8 cellular contexts compared by ENCODE assay signal in genomic region chr2:45009928-45010705, GRCh38. TPM values are rescaled to one million over a fixed set of nuclear protein-coding genes. Genes with fewer than 3 reads are reported as not detected.
DNase-seq lines count a peak whose midpoint lies in the region; ATAC-seq and TF ChIP-seq lines count a peak whose summit lies in the region.

No MANE protein-coding gene starts in this region.

- TF ChIP-seq CTCF in fibroblast of lung (conservative IDR thresholded peaks at IDR 0.05 in 1 of 2, IDR thresholded peaks at IDR 0.05 in 1 of 2; ENCODE audit: low read depth in 1 of 2, low read length in 2 of 2) (no peak), nephron (IDR thresholded peaks at IDR 0.05; ENCODE audit: unreplicated experiment in 3 of 3) (no peak)

- H3K27ac Mint-ChIP-seq in nephron: peak overlapping the region; percentile 13 to 81 (median 81)

- H3K4me3 ChIP-seq in fibroblast of lung (replicated peaks in 1 of 4; ENCODE audit: control extremely low read depth in 1 of 4, insufficient read depth in 1 of 4, low read depth in 3 of 4, low read length in 4 of 4): peak overlapping the region; percentile 29 to 57 (median 44)

- peaks cover 92% of the 10 kb centered on the region for H3K27me3 ChIP-seq in fibroblast of lung (ENCODE audit: control insufficient read depth, insufficient read depth, low read length)

- DNase-seq in NCI-H146 (lab: John Stamatoyannopoulos, UW): peak; percentile 54
- DNase-seq in NCI-H146 treated with DMSO at 0.1 percent for 48 hours (lab: John Stamatoyannopoulos, UW; ENCODE audit: unreplicated experiment): no peak
- peak; percentile 52 for DNase-seq in SK-N-DZ (ENCODE audit: low spot score)
- peak; percentile 25 to 77 for DNase-seq in fibroblast of lung (ENCODE audit: low read depth in 2 of 2)
- no peak for DNase-seq in stimulated activated CD4-positive, alpha-beta T cell treated with anti-CD3 and anti-CD28 coated beads, Interleukin-2, amount 100 ng/mL, for 24 hours
- no peak for DNase-seq in UCSD-AML1 (lab: John Stamatoyannopoulos, UW; ENCODE audit: unreplicated experiment)

- H3K4me2 ChIP-seq in fibroblast of lung (ENCODE audit: extremely low read depth, insufficient read depth, low read length): peak overlapping the region; percentile 66

- peaks cover 52% of the 10 kb centered on the region for H3K4me1 Mint-ChIP-seq in nephron

- H2AFZ ChIP-seq in fibroblast of lung (ENCODE audit: low read length): peak overlapping the region; percentile 41

- peaks cover 3% of the 10 kb centered on the region for H3K4me1 ChIP-seq in fibroblast of lung (ENCODE audit: control insufficient read depth, extremely low read depth, insufficient read depth, low read length)

- H3K36me3 ChIP-seq in fibroblast of lung (ENCODE audit: control insufficient read depth, insufficient read depth, low read length): no peaks in the 10 kb centered on the region

- peaks cover 90% of the 10 kb centered on the region for H3K27me3 Mint-ChIP-seq in nephron (ENCODE audit: low read depth)

- no peak overlapping the region for H3K9ac ChIP-seq in fibroblast of lung (ENCODE audit: insufficient read depth, low read length)

- peak overlapping the region; percentile 86 to 94 (median 92) for H3K4me3 Mint-ChIP-seq in nephron

- H3K36me3 Mint-ChIP-seq in nephron (ENCODE audit: low read depth): peaks cover 11% of the 10 kb centered on the region

- peaks cover 3% of the 10 kb centered on the region for H3K9me3 Mint-ChIP-seq in nephron

- H3K9me3 ChIP-seq in fibroblast of lung (ENCODE audit: control insufficient read depth, insufficient read depth, low read depth, low read length): no peaks in the 10 kb centered on the region

- no peak for ATAC-seq in GM18498 (IDR thresholded peaks at IDR 0.05; ENCODE audit: unreplicated experiment)

- no peaks in the 10 kb centered on the region for H3K79me2 ChIP-seq in fibroblast of lung (ENCODE audit: control insufficient read depth, insufficient read depth, low read length)

- H4K20me1 ChIP-seq in fibroblast of lung (ENCODE audit: control insufficient read depth, extremely low read depth, insufficient read depth, low read length): peaks cover 2% of the 10 kb centered on the region

- no peak overlapping the region for H3K27ac ChIP-seq in fibroblast of lung (ENCODE audit: insufficient read depth, low read length)

RNA-seq across cellular contexts. Expression of gene SIX2, which starts 0.9 kb away (rescaled TPM):
- polyA plus RNA-seq in SK-N-DZ (2014; cell fraction: cytosol; rRNA removed): 24.4 and 30.2 TPM in 2 replicates
- 15.2 and 18.0 TPM in 2 replicates for polyA plus RNA-seq in SK-N-DZ (2014; cell fraction: nucleus; rRNA removed)
- under 0.01 TPM in 1 of 2 replicates, not detected in the other for total RNA-seq in fibroblast of lung
- polyA plus RNA-seq in fibroblast of lung: 0.03 TPM in 1 of 2 replicates, not detected in the other
- polyA plus RNA-seq in fibroblast of lung (2012): not detected in 2 replicates
- not detected in 2 replicates for polyA minus RNA-seq in fibroblast of lung (ENCODE audit: low replicate concordance)

Comparison
In these comparisons a context has a peak if more than half of its experiments do, and no peak if none do; other contexts are left out.
1. DNase-seq: peak in NCI-H146 (single experiment), SK-N-DZ (single experiment) and fibroblast of lung (2 of 2); none in NCI-H146 treated with DMSO at 0.1 percent for 48 hours (single experiment), stimulated activated CD4-positive, alpha-beta T cell treated with anti-CD3 and anti-CD28 coated beads, Interleukin-2, amount 100 ng/mL, for 24 hours (0 of 2) and UCSD-AML1 (single experiment).